ENCODE assay signal across 8 cellular contexts in genomic region chr20:19850190-19850533, GRCh38.
DNase-seq lines count a peak whose midpoint lies in the region; ATAC-seq and TF ChIP-seq lines count a peak whose summit lies in the region.
"Had no signal": no experiment of that assay in that cellular context is flagged by ENCODE, and none has a peak within 500 bp of the region (broad histone marks: within the 10 kb centered on the region; RNA-seq: fewer than 3 reads in every experiment).

No MANE protein-coding gene starts in this region.

- H3K9me3 ChIP-seq in ascending aorta (no peaks in the 10 kb centered on the region), left ventricle myocardium inferior (replicated peaks) (no peaks in the 10 kb centered on the region), upper lobe of left lung (no peaks in the 10 kb centered on the region)
- H3K9me3 ChIP-seq in CD4-positive, alpha-beta T cell (ENCODE audit: control insufficient read depth, low read length): no peaks in the 10 kb centered on the region

- 55 to 60% methylated on average over 4 of the region's 4 CpGs for WGBS in upper lobe of left lung, 2 donors

- H3K4me1 Mint-ChIP-seq in activated CD4-positive, alpha-beta T cell treated with anti-CD3 and anti-CD28 coated beads for 36 hours: no peaks in the 10 kb centered on the region
- no peaks in the 10 kb centered on the region for H3K4me1 Mint-ChIP-seq in CD4-positive, alpha-beta T cell (ENCODE audit: low read depth)

- H3K4me1 ChIP-seq in ascending aorta (peaks cover 0 to 14% of the 10 kb centered on the region in 2 donors), left ventricle myocardium inferior (peaks cover 32% of the 10 kb centered on the region), upper lobe of left lung (peaks cover 0 to 14% (median 8%) of the 10 kb centered on the region in 4 donors)

- H3K4me3 ChIP-seq in ascending aorta (peak overlapping the region in 1 of 2 donors; percentile 28), left ventricle myocardium inferior (peak overlapping the region; percentile 0), upper lobe of left lung (no peak overlapping the region)
- H3K4me3 ChIP-seq: K562 had no signal

- TF ChIP-seq EP300 in upper lobe of left lung (IDR thresholded peaks at IDR 0.05): no peak

- H3K9me3 Mint-ChIP-seq in activated CD4-positive, alpha-beta T cell treated with anti-CD3 and anti-CD28 coated beads for 36 hours (ENCODE audit: low read depth): no peaks in the 10 kb centered on the region
- H3K9me3 Mint-ChIP-seq in CD4-positive, alpha-beta T cell: peaks cover 7% of the 10 kb centered on the region

- no peak for TF ChIP-seq CTCF in ascending aorta (IDR thresholded peaks at IDR 0.05)
- TF ChIP-seq CTCF in left ventricle myocardium inferior (IDR thresholded peaks at IDR 0.05; ENCODE audit: borderline replicate concordance): no peak
- no peak for TF ChIP-seq CTCF in upper lobe of left lung (IDR thresholded peaks at IDR 0.05)
- TF ChIP-seq CTCF in CD4-positive, alpha-beta T cell (IDR thresholded peaks at IDR 0.05): no peak

- CTCF ChIA-PET in activated CD4-positive, alpha-beta T cell treated with anti-CD3 and anti-CD28 coated beads for 36 hours (lab: Charles Lee): interaction anchor here (0.6 kb wide), 1 partner anchor 409 kb away, joined by 3 read pairs; no protein-coding TSS in a partner anchor
- CTCF ChIA-PET in CD4-positive, alpha-beta T cell (lab: Charles Lee): no interaction called here

- TF ChIP-seq POLR2A in upper lobe of left lung (IDR thresholded peaks at IDR 0.05): no peak

- H3K27me3 ChIP-seq in ascending aorta (no peaks in the 10 kb centered on the region), left ventricle myocardium inferior (ENCODE audit: low read depth) (no peaks in the 10 kb centered on the region), upper lobe of left lung (no peaks in the 10 kb centered on the region)
- H3K27me3 ChIP-seq in CD4-positive, alpha-beta T cell (ENCODE audit: control insufficient read depth, insufficient read depth, low read length): no peaks in the 10 kb centered on the region

- no peak overlapping the region for H3K27ac Mint-ChIP-seq in activated CD4-positive, alpha-beta T cell treated with anti-CD3 and anti-CD28 coated beads for 36 hours
- no peak overlapping the region for H3K27ac Mint-ChIP-seq in CD4-positive, alpha-beta T cell

- POLR2A ChIA-PET in activated CD4-positive, alpha-beta T cell treated with anti-CD3 and anti-CD28 coated beads for 36 hours (lab: Charles Lee): no interaction called here
- POLR2A ChIA-PET in CD4-positive, alpha-beta T cell (lab: Charles Lee): no interaction called here

- intact Hi-C loops in ascending aorta (cut with DNase I): no loop called here
- intact Hi-C loops in left ventricle myocardium inferior (cut with micrococcal nuclease): no loop called here
- intact Hi-C loops in activated CD4-positive, alpha-beta T cell treated with anti-CD3 and anti-CD28 coated beads for 36 hours (cut with DNase I, micrococcal nuclease): no loop called here
- intact Hi-C loops in CD4-positive, alpha-beta T cell (cut with DNase I, micrococcal nuclease): no loop called here

- H3K36me3 ChIP-seq in ascending aorta (no peaks in the 10 kb centered on the region), left ventricle myocardium inferior (no peaks in the 10 kb centered on the region), upper lobe of left lung (no peaks in the 10 kb centered on the region)

- DNase-seq in ascending aorta (ENCODE audit: low spot score in 2 of 2) (no peak), left ventricle myocardium inferior (peak; percentile 48), nucleus accumbens (lab: John Stamatoyannopoulos, UW) (peak in 39 of 56 donors; percentile 6 to 68 (median 35)), upper lobe of left lung (no peak), SW 1271 (lab: John Stamatoyannopoulos, UW) (no peak)
- no peak for DNase-seq in activated CD4-positive, alpha-beta T cell treated with anti-CD3 and anti-CD28 coated beads for 36 hours
- DNase-seq in CD4-positive, alpha-beta T cell: no peak

- ATAC-seq in upper lobe of left lung (ENCODE audit: low FRiP score in 2 of 2): peak; percentile 55 to 56
- no peak for ATAC-seq in activated CD4-positive, alpha-beta T cell treated with anti-CD3 and anti-CD28 coated beads for 36 hours
- no peak for ATAC-seq in CD4-positive, alpha-beta T cell (ENCODE audit: poor library complexity)
- ATAC-seq: K562 had no signal

- H3K27ac ChIP-seq in ascending aorta (peak overlapping the region; percentile 68 to 81), left ventricle myocardium inferior (replicated peaks) (peak overlapping the region; percentile 81), upper lobe of left lung (peak overlapping the region; percentile 26 to 56 (median 45))
- H3K27ac ChIP-seq in CD4-positive, alpha-beta T cell (ENCODE audit: low read depth, low read length): no peak overlapping the region

- H3K27me3 Mint-ChIP-seq in activated CD4-positive, alpha-beta T cell treated with anti-CD3 and anti-CD28 coated beads for 36 hours: peaks cover 11% of the 10 kb centered on the region
- peaks cover 21% of the 10 kb centered on the region for H3K27me3 Mint-ChIP-seq in CD4-positive, alpha-beta T cell

- H3K36me3 Mint-ChIP-seq in activated CD4-positive, alpha-beta T cell treated with anti-CD3 and anti-CD28 coated beads for 36 hours (ENCODE audit: low read depth): no peaks in the 10 kb centered on the region
- H3K36me3 Mint-ChIP-seq in CD4-positive, alpha-beta T cell (ENCODE audit: low read depth): no peaks in the 10 kb centered on the region

- H3K4me3 Mint-ChIP-seq in activated CD4-positive, alpha-beta T cell treated with anti-CD3 and anti-CD28 coated beads for 36 hours: no peak overlapping the region
- H3K4me3 Mint-ChIP-seq in CD4-positive, alpha-beta T cell: no peak overlapping the region

Comparison
In these comparisons a context has a peak if more than half of its experiments do, and no peak if none do; other contexts are left out.
1. DNase-seq: peak in left ventricle myocardium inferior (single experiment) and nucleus accumbens (39 of 56); none in ascending aorta (0 of 2), upper lobe of left lung (0 of 2), activated CD4-positive, alpha-beta T cell treated with anti-CD3 and anti-CD28 coated beads for 36 hours (single experiment), SW 1271 (0 of 2) and CD4-positive, alpha-beta T cell (0 of 10).
2. ATAC-seq: peak in upper lobe of left lung (2 of 2); none in activated CD4-positive, alpha-beta T cell treated with anti-CD3 and anti-CD28 coated beads for 36 hours (single experiment) and CD4-positive, alpha-beta T cell (single experiment).